Comparison of ENCODE assay signal across 2 cellular contexts in genomic region chr1:152047607-152047953, GRCh38.
TF ChIP-seq lines count a peak whose summit lies in the region.

No MANE protein-coding gene starts in this region.

TF ChIP-seq in K562, 482 proteins besides CTCF, POLR2A, EP300 and RAD21 (continues in another document):
- TF ChIP-seq MTA3 (IDR thresholded peaks at IDR 0.05; ENCODE audit: borderline replicate concordance) = no peak
- no peak for TF ChIP-seq TGIF2 (CRISPR knock-in tag; IDR thresholded peaks at IDR 0.05)
- no peak for TF ChIP-seq HNRNPH1 (optimal IDR thresholded peaks at IDR 0.05; ENCODE audit: low read depth, low read length)
- TF ChIP-seq BRCA1 (IDR thresholded peaks at IDR 0.05) = no peak
- TF ChIP-seq BRCA1 (CRISPR knock-in tag; IDR thresholded peaks at IDR 0.05) = no peak
- no peak for TF ChIP-seq ESRRB (CRISPR knock-in tag; IDR thresholded peaks at IDR 0.05; ENCODE audit: borderline replicate concordance)
- TF ChIP-seq ARHGAP35 (IDR thresholded peaks at IDR 0.05; ENCODE audit: partially characterized antibody) = no peak
- no peak for TF ChIP-seq ZNF77 (CRISPR knock-in tag; IDR thresholded peaks at IDR 0.05)
- no peak for TF ChIP-seq PML (IDR thresholded peaks at IDR 0.05; ENCODE audit: low read length)
- no peak for TF ChIP-seq RFX1 (IDR thresholded peaks at IDR 0.05)
- TF ChIP-seq HMGN3 (IDR thresholded peaks at IDR 0.05; ENCODE audit: borderline replicate concordance, extremely low read depth, insufficient read length, low read depth, low read length) = no peak
- TF ChIP-seq ZBTB43 (CRISPR knock-in tag; IDR thresholded peaks at IDR 0.05) = no peak
- no peak for TF ChIP-seq ZNF146 (CRISPR knock-in tag; IDR thresholded peaks at IDR 0.05; ENCODE audit: unreplicated experiment)
- 0 out of 2 replicates have a peak, but pooled peaks have one; percentile 21 for TF ChIP-seq PATZ1 (CRISPR knock-in tag; IDR thresholded peaks at IDR 0.05; ENCODE audit: borderline replicate concordance)
- no peak for TF ChIP-seq ZNF695 (CRISPR knock-in tag; IDR thresholded peaks at IDR 0.05)
- TF ChIP-seq GABPA (tag; conservative IDR thresholded peaks at IDR 0.05; ENCODE audit: low read depth) = no peak
- TF ChIP-seq KDM4B (IDR thresholded peaks at IDR 0.05; ENCODE audit: borderline replicate concordance in 2 of 2, low read depth in 1 of 2) = no peak
- TF ChIP-seq SLC30A9 (CRISPR knock-in tag; IDR thresholded peaks at IDR 0.05) = no peak
- no peak for TF ChIP-seq ZNF75A (CRISPR knock-in tag; IDR thresholded peaks at IDR 0.05)
- no peak for TF ChIP-seq PRMT5 (CRISPR knock-in tag; IDR thresholded peaks at IDR 0.05)
- no peak for TF ChIP-seq BHLHE40 (IDR thresholded peaks at IDR 0.05; ENCODE audit: low read length)
- TF ChIP-seq ZNF830 (CRISPR knock-in tag; IDR thresholded peaks at IDR 0.05) = 0 out of 2 replicates have a peak, but pooled peaks have one; percentile 47
- no peak for TF ChIP-seq MAX (CRISPR knock-in tag; IDR thresholded peaks at IDR 0.05)

TF ChIP-seq in liver, 16 proteins besides CTCF, POLR2A, EP300 and RAD21:
- TF ChIP-seq ATF3 (IDR thresholded peaks at IDR 0.05) = peak; percentile 6
- TF ChIP-seq RXRA (IDR thresholded peaks at IDR 0.05) = no peak
- no peak for TF ChIP-seq YY1 (IDR thresholded peaks at IDR 0.05)
- TF ChIP-seq JUND (IDR thresholded peaks at IDR 0.05) = no peak
- no peak for TF ChIP-seq TAF1 (conservative IDR thresholded peaks at IDR 0.05)
- TF ChIP-seq MAX (IDR thresholded peaks at IDR 0.05) = no peak
